In the genomic region with DNA sequence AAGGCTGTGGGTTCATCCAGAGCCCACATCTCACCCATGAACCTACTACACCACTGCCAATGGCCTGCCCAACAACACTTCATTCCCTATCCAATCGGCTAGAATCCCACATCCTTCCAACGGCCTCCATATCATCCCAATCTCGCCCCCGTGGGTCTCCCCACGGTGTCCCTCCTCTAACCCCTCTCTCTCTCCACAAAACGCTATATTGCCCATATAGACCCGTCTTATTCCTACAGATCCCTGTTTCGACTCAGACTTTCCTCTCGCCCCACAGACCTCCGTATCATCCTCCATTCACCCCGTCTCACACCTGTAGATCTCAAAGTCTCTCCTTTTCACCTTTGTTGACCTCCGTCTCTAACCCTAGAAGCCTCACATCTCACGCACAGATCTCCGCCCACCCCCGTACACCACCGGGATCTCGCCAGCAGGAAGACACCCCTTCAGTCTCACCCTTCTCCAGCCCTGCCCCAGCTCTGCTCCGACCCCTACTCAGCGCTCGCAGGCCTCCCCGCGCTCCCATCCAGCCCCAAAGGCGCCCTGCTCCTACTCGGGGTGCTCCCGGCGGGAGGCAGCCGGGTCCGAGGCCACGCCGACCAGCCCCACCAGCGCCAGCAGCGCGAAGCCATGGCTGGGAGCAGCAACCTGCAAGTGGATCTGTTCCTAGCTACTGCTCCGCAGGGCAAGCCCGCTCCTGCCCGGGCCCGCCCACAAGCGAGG, we compare ENCODE assay signal across 8 cellular contexts. TPM values are rescaled to one million over a fixed set of nuclear protein-coding genes. Genes with fewer than 3 reads are reported as not detected.
DNase-seq lines count a peak whose midpoint lies in the region; ATAC-seq and TF ChIP-seq lines count a peak whose summit lies in the region.

A gene with protein sequence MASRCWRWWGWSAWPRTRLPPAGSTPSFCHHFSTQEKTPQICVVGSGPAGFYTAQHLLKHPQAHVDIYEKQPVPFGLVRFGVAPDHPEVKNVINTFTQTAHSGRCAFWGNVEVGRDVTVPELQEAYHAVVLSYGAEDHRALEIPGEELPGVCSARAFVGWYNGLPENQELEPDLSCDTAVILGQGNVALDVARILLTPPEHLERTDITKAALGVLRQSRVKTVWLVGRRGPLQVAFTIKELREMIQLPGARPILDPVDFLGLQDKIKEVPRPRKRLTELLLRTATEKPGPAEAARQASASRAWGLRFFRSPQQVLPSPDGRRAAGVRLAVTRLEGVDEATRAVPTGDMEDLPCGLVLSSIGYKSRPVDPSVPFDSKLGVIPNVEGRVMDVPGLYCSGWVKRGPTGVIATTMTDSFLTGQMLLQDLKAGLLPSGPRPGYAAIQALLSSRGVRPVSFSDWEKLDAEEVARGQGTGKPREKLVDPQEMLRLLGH (minus strand): TSS at position 682 of the 723 bp plus-strand sequence. CDS start 50 bp downstream, at position 632.

- no peaks in the 10 kb centered on the region for H3K9me3 Mint-ChIP-seq in naive thymus-derived CD8-positive, alpha-beta T cell

- H3K9me2 ChIP-seq in DOHH2 (replicated peaks; ENCODE audit: control insufficient read depth, low read length): no peaks in the 10 kb centered on the region

- intact Hi-C loops in colonic mucosa (cut with DNase I): no loop called here

- no peaks in the 10 kb centered on the region for H3K9me3 ChIP-seq in DOHH2 (ENCODE audit: control insufficient read depth, insufficient read depth, low read length)
- no peaks in the 10 kb centered on the region for H3K9me3 ChIP-seq in colonic mucosa

- peaks cover 7% of the 10 kb centered on the region for H3F3A ChIP-seq in DOHH2 (ENCODE audit: control insufficient read depth, insufficient read depth)

- peaks cover 0 to 4% (median 0%) of the 10 kb centered on the region in 3 donors for H3K36me3 Mint-ChIP-seq in naive thymus-derived CD8-positive, alpha-beta T cell

- H3K4me1 Mint-ChIP-seq in naive thymus-derived CD8-positive, alpha-beta T cell: peaks cover 16 to 25% (median 23%) of the 10 kb centered on the region in 4 donors

- H3K4me1 ChIP-seq in DOHH2 (ENCODE audit: control insufficient read depth, low read length): peaks cover 18% of the 10 kb centered on the region
- peaks cover 5% of the 10 kb centered on the region for H3K4me1 ChIP-seq in colonic mucosa

- H3K27ac Mint-ChIP-seq in naive thymus-derived CD8-positive, alpha-beta T cell: peak within 1 kb of the TSS; percentile 92 to 99 (median 98)

- H3K9ac ChIP-seq in colonic mucosa (ENCODE audit: low read depth in 2 of 2, low read length in 2 of 2): peak within 1 kb of the TSS; percentile 88 to 95

- POLR2A ChIA-PET in naive thymus-derived CD8-positive, alpha-beta T cell (lab: Charles Lee): interaction anchor here (0.7 to 1.6 kb wide), 18 partner anchors 9 to 794 kb away, joined by 3 to 12 read pairs (median 5); partner anchors contain the start of genes GRB2, MIF4GD, NAT9 and NHERF1

- peak; percentile 25 for ATAC-seq in GM21515 (IDR thresholded peaks at IDR 0.05; ENCODE audit: unreplicated experiment)
- peak; percentile 4 to 16 for ATAC-seq in naive thymus-derived CD8-positive, alpha-beta T cell

- H4K20me1 ChIP-seq in DOHH2 (ENCODE audit: control insufficient read depth, insufficient read depth, low read depth, low read length): no peaks in the 10 kb centered on the region

- H3K4me3 ChIP-seq in DOHH2 (ENCODE audit: low read length): peak within 1 kb of the TSS; percentile 96
- H3K4me3 ChIP-seq in LNCaP clone FGC (ENCODE audit: low read depth, low read length): peak within 1 kb of the TSS; percentile 91
- H3K4me3 ChIP-seq in colonic mucosa: peak within 1 kb of the TSS; percentile 70

- H3K4me2 ChIP-seq in DOHH2 (ENCODE audit: low read length): peak within 1 kb of the TSS; percentile 98

- 0 out of 2 replicates have a peak, but pooled peaks cover 3% of the 10 kb centered on the region for H3K36me3 ChIP-seq in DOHH2 (ENCODE audit: control insufficient read depth, low read length)
- H3K36me3 ChIP-seq in colonic mucosa: no peaks in the 10 kb centered on the region

- H3K79me2 ChIP-seq in DOHH2 (ENCODE audit: control insufficient read depth, low read length): peaks cover 11% of the 10 kb centered on the region

- H3K27me3 Mint-ChIP-seq in naive thymus-derived CD8-positive, alpha-beta T cell: no peaks in the 10 kb centered on the region

- TF ChIP-seq CTCF in DOHH2 (IDR thresholded peaks at IDR 0.05; ENCODE audit: low read depth, low read length, poor library complexity, severe bottlenecking) (no peak), LNCaP clone FGC (IDR thresholded peaks at IDR 0.05; ENCODE audit: control insufficient read depth, extremely low read depth, insufficient read depth) (no peak), colonic mucosa (IDR thresholded peaks at IDR 0.05) (no peak)

- peak within 1 kb of the TSS; percentile 83 to 98 (median 94) for H3K4me3 Mint-ChIP-seq in naive thymus-derived CD8-positive, alpha-beta T cell

- H3K27me3 ChIP-seq in DOHH2 (ENCODE audit: control insufficient read depth, low read length) (no peaks in the 10 kb centered on the region), colonic mucosa (no peaks in the 10 kb centered on the region)

- DNase-seq in LNCaP clone FGC (ENCODE audit: low read depth) (no peak), colonic mucosa (no peak), dedifferentiated amniotic fluid mesenchymal stem cell (ENCODE audit: extremely low spot score) (no peak), GDM1 (lab: John Stamatoyannopoulos, UW) (no peak)
- peak in 1 of 10 donors; percentile 22 for DNase-seq in naive thymus-derived CD8-positive, alpha-beta T cell
- DNase-seq in stimulated activated CD4-positive, alpha-beta T cell treated with anti-CD3 and anti-CD28 coated beads, Interleukin-2, amount 100 ng/mL, for 24 hours: no peak

- H3K27ac ChIP-seq in DOHH2 (ENCODE audit: low read depth, low read length) (peak within 1 kb of the TSS; percentile 60), colonic mucosa (peak within 1 kb of the TSS; percentile 85)

RNA-seq across cellular contexts. Expression of the gene that starts here (rescaled TPM):
- 10 to 100 TPM; 17.7 to 26.9 TPM for total RNA-seq in colonic mucosa
- total RNA-seq in naive thymus-derived CD8-positive, alpha-beta T cell: 10 to 100 TPM; 10.7 to 12.7 TPM
- polyA plus RNA-seq in naive thymus-derived CD8-positive, alpha-beta T cell: 1 to 10 TPM; 3.9 to 7.2 (median 4.2) TPM
